ENCODE assay signal across 1 cellular context in genomic region chr12:91921555-91921954, GRCh38.
TF ChIP-seq lines count a peak whose summit lies in the region.

No MANE protein-coding gene starts in this region.

TF ChIP-seq in GM23338, 12 proteins besides CTCF, POLR2A, EP300 and RAD21 (continued from another document):
- no peak for TF ChIP-seq ZNF462 (CRISPR knock-in tag; IDR thresholded peaks at IDR 0.05)
